18 cellular contexts compared by ENCODE assay signal in genomic region chr22:46848227-46848626, GRCh38.
DNase-seq lines count a peak whose midpoint lies in the region; ATAC-seq and TF ChIP-seq lines count a peak whose summit lies in the region.
"Had no signal": no experiment of that assay in that cellular context is flagged by ENCODE, and none has a peak within 500 bp of the region (broad histone marks: within the 10 kb centered on the region; RNA-seq: fewer than 3 reads in every experiment).

No MANE protein-coding gene starts in this region.

- CTCF ChIA-PET in activated CD8-positive, alpha-beta memory T cell treated with anti-CD3 and anti-CD28 coated beads, Interleukin-2, amount 10 ng/mL, durations not matched to agents 7 days and 5 days (lab: Charles Lee) = no interaction called here

- no peak overlapping the region for H3K27ac Mint-ChIP-seq in activated CD8-positive, alpha-beta memory T cell treated with anti-CD3 and anti-CD28 coated beads, Interleukin-2, amount 10 ng/mL, durations not matched to agents 7 days and 5 days

- H3K79me2 ChIP-seq in smooth muscle cell (ENCODE audit: low read depth) = no peaks in the 10 kb centered on the region

- H3K27me3 ChIP-seq in smooth muscle cell (ENCODE audit: low read depth) = no peaks in the 10 kb centered on the region
- H3K27me3 ChIP-seq: adrenal gland, BLaER1, dorsolateral prefrontal cortex had no signal

- H2AFZ ChIP-seq in smooth muscle cell (ENCODE audit: low read depth) = no peak overlapping the region

- H3K4me1 Mint-ChIP-seq in activated CD8-positive, alpha-beta memory T cell treated with anti-CD3 and anti-CD28 coated beads, Interleukin-2, amount 10 ng/mL, durations not matched to agents 7 days and 5 days = peaks cover 7% of the 10 kb centered on the region

- 83% methylated on average over 8 of the region's 8 CpGs for WGBS in smooth muscle cell (ENCODE audit: low lambda C conversion rate)

- no peaks in the 10 kb centered on the region for H3K9me3 ChIP-seq in smooth muscle cell (replicated peaks; ENCODE audit: low read depth)
- H3K9me3 ChIP-seq: adrenal gland, BLaER1, prostate gland had no signal

- H3K27ac ChIP-seq in smooth muscle cell (ENCODE audit: low read depth) = peak overlapping the region; percentile 80
- H3K27ac ChIP-seq: adrenal gland, BLaER1, dorsolateral prefrontal cortex, prostate gland had no signal

- H3K27me3 Mint-ChIP-seq in activated CD8-positive, alpha-beta memory T cell treated with anti-CD3 and anti-CD28 coated beads, Interleukin-2, amount 10 ng/mL, durations not matched to agents 7 days and 5 days = no peaks in the 10 kb centered on the region

- H3K4me3 ChIP-seq in smooth muscle cell = no peak overlapping the region
- H3K4me3 ChIP-seq: adrenal gland, BLaER1, dorsolateral prefrontal cortex, prostate gland had no signal

- peaks cover 8% of the 10 kb centered on the region for H3K36me3 Mint-ChIP-seq in activated CD8-positive, alpha-beta memory T cell treated with anti-CD3 and anti-CD28 coated beads, Interleukin-2, amount 10 ng/mL, durations not matched to agents 7 days and 5 days

- H3K4me1 ChIP-seq in smooth muscle cell (ENCODE audit: low read depth) = no peaks in the 10 kb centered on the region
- H3K4me1 ChIP-seq: adrenal gland, prostate gland had no signal

- peaks cover 4% of the 10 kb centered on the region for H3K36me3 ChIP-seq in smooth muscle cell (ENCODE audit: low read depth)
- H3K36me3 ChIP-seq: adrenal gland, prostate gland had no signal

- no peaks in the 10 kb centered on the region for H3F3A ChIP-seq in smooth muscle cell (ENCODE audit: low read depth)

- H3K9ac ChIP-seq in smooth muscle cell (ENCODE audit: low read depth) = no peak overlapping the region
- H3K9ac ChIP-seq: BLaER1 had no signal

- peak; percentile 31 for DNase-seq in activated CD8-positive, alpha-beta memory T cell treated with anti-CD3 and anti-CD28 coated beads, Interleukin-2, amount 10 ng/mL, durations not matched to agents 7 days and 5 days
- DNase-seq in activated CD8-positive, alpha-beta memory T cell treated with anti-CD3 and anti-CD28 coated beads, Interleukin-2, amount 50 U/mL, for 48 hours = no peak
- DNase-seq in astrocyte of the hippocampus (ENCODE audit: low read depth, low spot score) (peak; percentile 21), islet precursor cell (peak; percentile 45), smooth muscle cell (lab: John Stamatoyannopoulos, UW; ENCODE audit: unreplicated experiment) (no peak), NCI-H1694 (lab: John Stamatoyannopoulos, UW) (no peak)
- DNase-seq: activated CD4-positive, alpha-beta T cell treated with anti-CD3 and anti-CD28 coated beads for 48 hours; activated effector memory CD4-positive, alpha-beta T cell treated with anti-CD3 and anti-CD28 coated beads, Interleukin-2, amount 50 U/mL, for 16 hours; dorsolateral prefrontal cortex; erythroblast; left colon; stimulated activated CD4-positive, alpha-beta T cell treated with anti-CD3 and anti-CD28 coated beads, Interleukin-12 subunit alpha, Interleukin-12 subunit beta, amount 100 ng/mL, for 4 hours; SW 1271 had no signal

- H4K20me1 ChIP-seq in smooth muscle cell (ENCODE audit: low read depth) = peaks cover 64% of the 10 kb centered on the region

- H3K4me2 ChIP-seq in smooth muscle cell = no peak overlapping the region
- H3K4me2 ChIP-seq: BLaER1 had no signal

- no peak overlapping the region for H3K4me3 Mint-ChIP-seq in activated CD8-positive, alpha-beta memory T cell treated with anti-CD3 and anti-CD28 coated beads, Interleukin-2, amount 10 ng/mL, durations not matched to agents 7 days and 5 days

- no peaks in the 10 kb centered on the region for H3K9me3 Mint-ChIP-seq in activated CD8-positive, alpha-beta memory T cell treated with anti-CD3 and anti-CD28 coated beads, Interleukin-2, amount 10 ng/mL, durations not matched to agents 7 days and 5 days (ENCODE audit: low read depth)

- no peak for ATAC-seq in activated CD8-positive, alpha-beta memory T cell treated with anti-CD3 and anti-CD28 coated beads, Interleukin-2, amount 10 ng/mL, durations not matched to agents 7 days and 5 days
- ATAC-seq in GM18502 (IDR thresholded peaks at IDR 0.05; ENCODE audit: poor library complexity, unreplicated experiment) = no peak
- no peak for ATAC-seq in HG03139 (IDR thresholded peaks at IDR 0.05; ENCODE audit: unreplicated experiment)
- ATAC-seq: left colon had no signal

- no peak for TF ChIP-seq CTCF in smooth muscle cell (IDR thresholded peaks at IDR 0.05; ENCODE audit: borderline replicate concordance, insufficient read depth, poor library complexity, severe bottlenecking)

Comparison
In these comparisons a context has a peak if more than half of its experiments do, and no peak if none do; other contexts are left out.
1. DNase-seq: peak in activated CD8-positive, alpha-beta memory T cell treated with anti-CD3 and anti-CD28 coated beads, Interleukin-2, amount 10 ng/mL, durations not matched to agents 7 days and 5 days (single experiment), astrocyte of the hippocampus (single experiment) and islet precursor cell (single experiment); none in activated CD8-positive, alpha-beta memory T cell treated with anti-CD3 and anti-CD28 coated beads, Interleukin-2, amount 50 U/mL, for 48 hours (single experiment), smooth muscle cell (single experiment) and NCI-H1694 (single experiment).